ENCODE assay signal across 8 cellular contexts in the genomic region with DNA sequence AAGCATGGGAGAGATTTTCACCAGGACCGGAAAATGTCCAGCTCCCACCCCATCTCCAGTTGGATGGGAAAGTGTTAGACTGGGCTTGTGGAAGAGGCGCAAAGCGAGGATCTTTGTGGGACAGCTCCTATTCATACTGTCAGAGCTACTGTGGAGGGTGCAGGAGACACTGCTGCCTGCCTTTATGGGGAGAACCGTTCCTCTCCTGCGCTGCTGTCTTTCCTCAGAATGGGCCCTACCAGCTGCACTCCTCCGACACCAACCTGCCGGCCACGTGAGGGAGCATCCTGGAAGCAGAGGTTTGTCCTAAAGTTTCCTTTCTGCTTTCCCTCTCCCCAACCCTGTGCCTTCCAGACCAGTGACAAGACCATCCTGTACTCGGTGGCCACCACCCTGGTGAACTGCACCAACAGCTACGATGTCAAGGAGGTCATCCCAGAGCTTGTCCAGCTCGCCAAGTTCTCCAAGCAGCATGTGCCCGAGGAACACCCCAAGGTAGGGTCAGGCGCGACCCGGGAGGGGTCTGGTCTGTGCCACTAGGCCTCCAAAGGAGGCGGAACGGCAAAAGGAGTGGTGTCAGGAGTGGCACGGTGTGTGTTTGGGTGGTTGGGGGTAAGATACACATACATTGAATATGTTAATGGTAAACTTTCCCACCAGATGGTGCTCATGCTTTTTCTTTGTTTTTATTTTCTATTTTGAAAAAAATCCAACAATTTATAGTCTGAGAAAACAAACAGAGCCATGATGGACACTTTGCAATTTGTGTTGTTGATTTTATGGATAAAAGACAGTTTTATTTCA. TPM values are rescaled to one million over a fixed set of nuclear protein-coding genes. Genes with fewer than 3 reads are reported as not detected.
DNase-seq lines count a peak whose midpoint lies in the region; ATAC-seq and TF ChIP-seq lines count a peak whose summit lies in the region.

No MANE protein-coding gene starts in this region.

- DNase-seq in GM04504 (ENCODE audit: low read depth) (peak; percentile 4), NCI-H460 (ENCODE audit: extremely low read depth, low read depth) (peak; percentile 52), MCF 10A (ENCODE audit: unreplicated experiment) (peak; percentile 30), neural progenitor cell (ENCODE audit: low spot score) (no peak), NCI-H2029 (lab: John Stamatoyannopoulos, UW) (no peak), NCI-H2107 (lab: John Stamatoyannopoulos, UW) (no peak)

- H3K27me3 Mint-ChIP-seq in MCF 10A (ENCODE audit: insufficient read depth, unreplicated experiment), result peaks cover 15% of the 10 kb centered on the region
- H3K27me3 Mint-ChIP-seq in neural progenitor cell (ENCODE audit: insufficient read depth, low read depth), result peaks cover 4% of the 10 kb centered on the region

- H3K27ac Mint-ChIP-seq in MCF 10A (ENCODE audit: low read depth, unreplicated experiment), result no peak overlapping the region
- no peak overlapping the region for H3K27ac Mint-ChIP-seq in neural progenitor cell

- H2AFZ ChIP-seq in neural progenitor cell (replicated peaks), result no peak overlapping the region

- no peaks in the 10 kb centered on the region for H3K9me3 ChIP-seq in neural progenitor cell (ENCODE audit: low read depth)

- no peaks in the 10 kb centered on the region for H3K27me3 ChIP-seq in neural progenitor cell

- no peak overlapping the region for H3K4me2 ChIP-seq in neural progenitor cell

- no TSS peak for BruUV-seq in MCF 10A (replicated peaks; lab: Mats Ljungman, UMichigan)

- no peak for ATAC-seq in HG03025 (IDR thresholded peaks at IDR 0.05; ENCODE audit: low FRiP score, unreplicated experiment)
- ATAC-seq in GM18861 (IDR thresholded peaks at IDR 0.05; ENCODE audit: unreplicated experiment), result no peak

- peaks cover 5% of the 10 kb centered on the region for H3K4me1 Mint-ChIP-seq in MCF 10A (ENCODE audit: insufficient read depth, unreplicated experiment)
- H3K4me1 Mint-ChIP-seq in neural progenitor cell, result no peaks in the 10 kb centered on the region

- no peaks in the 10 kb centered on the region for H3K79me2 ChIP-seq in neural progenitor cell (ENCODE audit: low read depth)

- intact Hi-C loops in MCF 10A (cut with micrococcal nuclease), result loop anchor here (1.0 kb wide), 2 partner anchors 141 to 362 kb away; no protein-coding TSS in a partner anchor

- H3K36me3 Mint-ChIP-seq in MCF 10A (ENCODE audit: insufficient read depth, unreplicated experiment), result no peaks in the 10 kb centered on the region
- H3K36me3 Mint-ChIP-seq in neural progenitor cell, result no peaks in the 10 kb centered on the region

- H3F3A ChIP-seq in neural progenitor cell (ENCODE audit: low read depth), result no peaks in the 10 kb centered on the region

- H3K9me3 Mint-ChIP-seq in MCF 10A (ENCODE audit: unreplicated experiment) (no peaks in the 10 kb centered on the region), neural progenitor cell (no peaks in the 10 kb centered on the region)

- H3K9ac ChIP-seq in neural progenitor cell, result no peak overlapping the region

- H3K27ac ChIP-seq in neural progenitor cell, result no peak overlapping the region

- no peaks in the 10 kb centered on the region for H4K20me1 ChIP-seq in neural progenitor cell (ENCODE audit: low read depth)

- POLR2A ChIA-PET in MCF 10A (lab: Yijun Ruan, JAX), result interaction anchor here (1.5 kb wide), 1 partner anchor 72 kb away, joined by 3 read pairs; the partner anchor contains the start of gene SLFN5

- H3K36me3 ChIP-seq in neural progenitor cell, result no peaks in the 10 kb centered on the region

- TF ChIP-seq CTCF in MCF 10A (IDR thresholded peaks at IDR 0.05; ENCODE audit: unreplicated experiment) (peak; percentile 26), neural progenitor cell (IDR thresholded peaks at IDR 0.05) (peak; percentile 15)

- CTCF ChIA-PET in MCF 10A (lab: Yijun Ruan, JAX), result interaction anchor here (0.6 to 4.7 kb wide), 13 partner anchors 11 to 577 kb away, joined by 3 to 33 read pairs (median 4); partner anchors contain the start of gene SLFN12L

- H3K4me1 ChIP-seq in neural progenitor cell, result no peaks in the 10 kb centered on the region

- H3K4me3 Mint-ChIP-seq in MCF 10A (ENCODE audit: unreplicated experiment) (no peak overlapping the region), neural progenitor cell (no peak overlapping the region)

- H3K4me3 ChIP-seq in neural progenitor cell, result no peak overlapping the region

RNA-seq across cellular contexts. Expression of gene SLC35G3, which starts 23.0 kb away (rescaled TPM):
- not detected in 2 replicates for total RNA-seq in NCI-H460 (2014; rRNA removed; shearing (Covaris generic))
- polyA plus RNA-seq in NCI-H460 (2014; cell fraction: nucleus; rRNA removed), result not detected in 2 replicates
- not detected in 2 replicates for total RNA-seq in MCF 10A (2022)
- not detected in 2 replicates for total RNA-seq in neural progenitor cell (ENCODE audit: low replicate concordance)

RNA-seq across cellular contexts. Expression of gene UNC45B, which starts 23.6 kb away (rescaled TPM):
- 0.02 TPM in 1 of 2 replicates, not detected in the other for total RNA-seq in NCI-H460 (2014; rRNA removed; shearing (Covaris generic))
- polyA plus RNA-seq in NCI-H460 (2014; cell fraction: nucleus; rRNA removed), result not detected in 2 replicates
- total RNA-seq in MCF 10A (2022), result not detected in 2 replicates
- total RNA-seq in neural progenitor cell (ENCODE audit: low replicate concordance), result not detected in 2 replicates

RNA-seq across cellular contexts. Expression of gene NLE1, which starts 29.1 kb away (rescaled TPM):
- total RNA-seq in NCI-H460 (2014; rRNA removed; shearing (Covaris generic)), result 26.4 and 27.0 TPM in 2 replicates
- polyA plus RNA-seq in NCI-H460 (2014; cell fraction: nucleus; rRNA removed), result 62.9 and 72.9 TPM in 2 replicates
- 24.3 and 36.2 TPM in 2 replicates for total RNA-seq in MCF 10A (2022)
- 12.4 and 29.5 TPM in 2 replicates for total RNA-seq in neural progenitor cell (ENCODE audit: low replicate concordance)

RNA-seq across cellular contexts. Expression of gene FNDC8, which starts 49.8 kb away (rescaled TPM):
- not detected in 2 replicates for total RNA-seq in NCI-H460 (2014; rRNA removed; shearing (Covaris generic))
- not detected in 2 replicates for polyA plus RNA-seq in NCI-H460 (2014; cell fraction: nucleus; rRNA removed)
- total RNA-seq in MCF 10A (2022) (not detected in 2 replicates), neural progenitor cell (ENCODE audit: low replicate concordance) (0.25 TPM in 1 of 2 replicates, not detected in the other)

RNA-seq across cellular contexts. Expression of gene RAD51D, which starts 51.5 kb away (rescaled TPM):
- 9.9 and 10.6 TPM in 2 replicates for total RNA-seq in NCI-H460 (2014; rRNA removed; shearing (Covaris generic))
- polyA plus RNA-seq in NCI-H460 (2014; cell fraction: nucleus; rRNA removed), result 21.6 and 30.0 TPM in 2 replicates
- total RNA-seq in MCF 10A (2022), result 9.6 and 13.0 TPM in 2 replicates
- 9.0 and 13.2 TPM in 2 replicates for total RNA-seq in neural progenitor cell (ENCODE audit: low replicate concordance)

Comparison
In these comparisons a context has a peak if more than half of its experiments do, and no peak if none do; other contexts are left out.
1. DNase-seq: peak in GM04504 (single experiment), NCI-H460 (single experiment) and MCF 10A (single experiment); none in neural progenitor cell (single experiment), NCI-H2029 (single experiment) and NCI-H2107 (single experiment).